9 cellular contexts compared by ENCODE assay signal in the genomic region with DNA sequence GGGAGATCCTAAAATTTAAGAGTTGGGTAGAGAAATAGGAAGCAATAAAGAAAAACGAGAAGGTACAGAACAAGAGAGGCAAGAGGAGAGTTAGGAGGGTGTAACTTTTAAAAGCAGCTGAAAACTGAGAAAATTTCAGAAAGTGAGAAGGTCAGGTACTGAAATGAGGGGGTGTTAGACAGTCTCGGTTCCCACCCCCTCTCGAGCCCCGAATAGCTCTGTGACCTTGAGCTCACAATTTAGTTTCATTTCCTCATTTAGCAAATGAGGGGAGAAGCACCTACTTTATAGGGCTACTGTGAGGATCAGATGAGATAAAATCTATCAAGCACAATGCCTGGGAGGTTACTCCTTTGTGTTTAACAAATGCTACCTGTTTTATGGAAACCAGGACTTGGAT. TPM values are rescaled to one million over a fixed set of nuclear protein-coding genes. Genes with fewer than 3 reads are reported as not detected.
DNase-seq lines count a peak whose midpoint lies in the region; ATAC-seq lines count a peak whose summit lies in the region.
"Had no signal": no experiment of that assay in that cellular context is flagged by ENCODE, and none has a peak within 500 bp of the region (broad histone marks: within the 10 kb centered on the region; RNA-seq: fewer than 3 reads in every experiment).

No MANE protein-coding gene starts in this region.

- H3K9me3 ChIP-seq in MG63: no peaks in the 10 kb centered on the region

- peak; percentile 95 for ATAC-seq in GM18517 (IDR thresholded peaks at IDR 0.05; ENCODE audit: unreplicated experiment)
- peak; percentile 95 for ATAC-seq in GM21526 (IDR thresholded peaks at IDR 0.05; ENCODE audit: low FRiP score, unreplicated experiment)
- peak; percentile 96 for ATAC-seq in HG03432 (IDR thresholded peaks at IDR 0.05; ENCODE audit: unreplicated experiment)
- peak; percentile 51 for ATAC-seq in effector memory CD8-positive, alpha-beta T cell (replicated peaks)

- H3K36me3 Mint-ChIP-seq in effector memory CD8-positive, alpha-beta T cell (ENCODE audit: insufficient read depth): no peaks in the 10 kb centered on the region

- H3K4me1 Mint-ChIP-seq in effector memory CD8-positive, alpha-beta T cell (ENCODE audit: low read depth in 2 of 2): peaks cover 0 to 7% of the 10 kb centered on the region in 2 donors

- H3K27me3 ChIP-seq in MG63: peaks cover 6% of the 10 kb centered on the region

- no peak overlapping the region for H3K27ac Mint-ChIP-seq in effector memory CD8-positive, alpha-beta T cell

- H3K9me3 Mint-ChIP-seq in effector memory CD8-positive, alpha-beta T cell: no peaks in the 10 kb centered on the region

- no peak for DNase-seq in effector memory CD8-positive, alpha-beta T cell
- no peak for DNase-seq in MG63
- no peak for DNase-seq in kidney glomerular epithelial cell (lab: John Stamatoyannopoulos, UW)
- no peak for DNase-seq in NCI-H1694 (lab: John Stamatoyannopoulos, UW)
- DNase-seq in 8988T: no peak

- H3K36me3 ChIP-seq in MG63: no peaks in the 10 kb centered on the region

- no peak overlapping the region for H3K4me3 Mint-ChIP-seq in effector memory CD8-positive, alpha-beta T cell

- no peak overlapping the region for H3K4me3 ChIP-seq in MG63

- peaks cover 12 to 17% of the 10 kb centered on the region in 2 donors for H3K27me3 Mint-ChIP-seq in effector memory CD8-positive, alpha-beta T cell

RNA-seq across cellular contexts. Expression of gene UGT8, which starts 4.8 kb away (rescaled TPM):
- total RNA-seq in MG63 (2014; rRNA removed; shearing (Covaris generic); ENCODE audit: low replicate concordance): not detected in 2 replicates
- total RNA-seq: myocyte had no signal
